Comparison of ENCODE assay signal across 1 cellular context in genomic region chr2:32559136-32559535, GRCh38.
TF ChIP-seq lines count a peak whose summit lies in the region.

No MANE protein-coding gene starts in this region.

TF ChIP-seq in SK-N-SH treated with all-trans-retinoic acid at 6 μM for 48 hours, 23 proteins besides CTCF, POLR2A, EP300 and RAD21 (continued from another document):
- TF ChIP-seq, protein P1, sequence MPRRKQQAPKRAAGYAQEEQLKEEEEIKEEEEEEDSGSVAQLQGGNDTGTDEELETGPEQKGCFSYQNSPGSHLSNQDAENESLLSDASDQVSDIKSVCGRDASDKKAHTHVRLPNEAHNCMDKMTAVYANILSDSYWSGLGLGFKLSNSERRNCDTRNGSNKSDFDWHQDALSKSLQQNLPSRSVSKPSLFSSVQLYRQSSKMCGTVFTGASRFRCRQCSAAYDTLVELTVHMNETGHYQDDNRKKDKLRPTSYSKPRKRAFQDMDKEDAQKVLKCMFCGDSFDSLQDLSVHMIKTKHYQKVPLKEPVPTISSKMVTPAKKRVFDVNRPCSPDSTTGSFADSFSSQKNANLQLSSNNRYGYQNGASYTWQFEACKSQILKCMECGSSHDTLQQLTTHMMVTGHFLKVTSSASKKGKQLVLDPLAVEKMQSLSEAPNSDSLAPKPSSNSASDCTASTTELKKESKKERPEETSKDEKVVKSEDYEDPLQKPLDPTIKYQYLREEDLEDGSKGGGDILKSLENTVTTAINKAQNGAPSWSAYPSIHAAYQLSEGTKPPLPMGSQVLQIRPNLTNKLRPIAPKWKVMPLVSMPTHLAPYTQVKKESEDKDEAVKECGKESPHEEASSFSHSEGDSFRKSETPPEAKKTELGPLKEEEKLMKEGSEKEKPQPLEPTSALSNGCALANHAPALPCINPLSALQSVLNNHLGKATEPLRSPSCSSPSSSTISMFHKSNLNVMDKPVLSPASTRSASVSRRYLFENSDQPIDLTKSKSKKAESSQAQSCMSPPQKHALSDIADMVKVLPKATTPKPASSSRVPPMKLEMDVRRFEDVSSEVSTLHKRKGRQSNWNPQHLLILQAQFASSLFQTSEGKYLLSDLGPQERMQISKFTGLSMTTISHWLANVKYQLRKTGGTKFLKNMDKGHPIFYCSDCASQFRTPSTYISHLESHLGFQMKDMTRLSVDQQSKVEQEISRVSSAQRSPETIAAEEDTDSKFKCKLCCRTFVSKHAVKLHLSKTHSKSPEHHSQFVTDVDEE (CRISPR knock-in tag; IDR thresholded peaks at IDR 0.05): no peak
